ENCODE assay signal across 1 cellular context in genomic region chr7:43775255-43775654, GRCh38. TPM values are rescaled to one million over a fixed set of nuclear protein-coding genes. Genes with fewer than 3 reads are reported as not detected.
DNase-seq lines count a peak whose midpoint lies in the region; ATAC-seq, FAIRE-seq and TF ChIP-seq lines count a peak whose summit lies in the region.
"Not testable (repeated sequence)": the region's sequence is repeated elsewhere in the genome, so short reads cannot be mapped to it uniquely, and the experiment has no call there.

No MANE protein-coding gene starts in this region.

- POLR2A ChIA-PET in K562 (lab: Yijun Ruan, JAX), result not testable (repeated sequence)

- not testable (repeated sequence) for H3K4me2 ChIP-seq in K562 (ENCODE audit: insufficient read depth, low read length)

- not testable (repeated sequence) for TF ChIP-seq EP300 in K562 (IDR thresholded peaks at IDR 0.05; ENCODE audit: low read length)

- DNase-seq in K562 (ENCODE audit: extremely low read depth in 1 of 4, low spot score in 3 of 4), result not testable (repeated sequence)

- whole genome bisulfite sequencing in K562 (ENCODE audit: insufficient coverage, low coverage, missing lambda C conversion rate), result 83% methylated on average over 1 of the region's 2 CpGs

- H2AFZ ChIP-seq in K562 (ENCODE audit: low read depth, low read length), result not testable (repeated sequence)

- H3K4me3 ChIP-seq in K562, result not testable (repeated sequence)

- peaks cover 24 to 27% of the 10 kb centered on the region in 2 experiments; a peak in 4 of 5 replicates for H3K4me1 ChIP-seq in K562 (replicated peaks in 1 of 2; ENCODE audit: control insufficient read depth in 2 of 2, insufficient read depth in 2 of 2, low read length in 2 of 2)

- not testable (repeated sequence) for H3K27ac ChIP-seq in K562 (ENCODE audit: extremely low read depth, low read depth, low read length)

- H3K36me3 ChIP-seq in K562 (ENCODE audit: control insufficient read depth, insufficient read depth, low read length), result peaks cover 18% of the 10 kb centered on the region

- H3K79me2 ChIP-seq in K562 (ENCODE audit: control insufficient read depth, insufficient read depth, low read length), result not testable (repeated sequence)

- CTCF ChIA-PET in K562 (lab: Yijun Ruan, JAX; ENCODE audit: low intra/inter-chr PET ratio), result not testable (repeated sequence)

- not testable (repeated sequence) for H3K9me3 ChIP-seq in K562 (replicated peaks; ENCODE audit: control insufficient read depth, insufficient read depth, low read depth, low read length)

- intact Hi-C loops in K562 (cut with micrococcal nuclease), result not testable (repeated sequence)

- H3K27me3 ChIP-seq in K562 (ENCODE audit: control insufficient read depth in 2 of 2, insufficient read depth in 2 of 2, low read length in 2 of 2), result not testable (repeated sequence)

- H3K9ac ChIP-seq in K562 (ENCODE audit: insufficient read depth in 1 of 2, low read depth in 2 of 2, low read length in 2 of 2), result not testable (repeated sequence)

- not testable (repeated sequence) for TF ChIP-seq CTCF in K562 (IDR thresholded peaks at IDR 0.05 in 2 of 3, conservative IDR thresholded peaks at IDR 0.05 in 1 of 3; ENCODE audit: insufficient read depth in 2 of 3, low read depth in 1 of 3, low read length in 3 of 3)

- TF ChIP-seq POLR2A in K562 (conservative IDR thresholded peaks at IDR 0.05), result not testable (repeated sequence)

- TF ChIP-seq RAD21 in K562 (CRISPR knock-in tag; conservative IDR thresholded peaks at IDR 0.05 in 1 of 2, IDR thresholded peaks at IDR 0.05 in 1 of 2), result not testable (repeated sequence)

- FAIRE-seq in K562 (lab: Jason Lieb, UNC), result not testable (repeated sequence)

- H3K9me1 ChIP-seq in K562 (ENCODE audit: control insufficient read depth, insufficient read depth, low read length), result not testable (repeated sequence)

- BruUV-seq in K562 (replicated peaks; lab: Mats Ljungman, UMichigan), result not testable (repeated sequence)

- in situ Hi-C loops in K562 (cut with MboI), result not testable (repeated sequence)

- not testable (repeated sequence) for ATAC-seq in K562

- H4K20me1 ChIP-seq in K562 (replicated peaks; ENCODE audit: control insufficient read depth, insufficient read depth, low read length), result not testable (repeated sequence)

TF ChIP-seq in K562, 482 proteins besides CTCF, POLR2A, EP300 and RAD21:
- TF ChIP-seq ZNF324 (CRISPR knock-in tag; IDR thresholded peaks at IDR 0.05), result peak; percentile 97

RNA-seq across cellular contexts. Expression of gene BLVRA, which starts 16.8 kb away (rescaled TPM):
- 13.8 and 14.5 TPM in 2 replicates for total RNA-seq in K562 (2011; cell fraction: chromatin; rRNA removed; ENCODE audit: low replicate concordance)
- total RNA-seq in K562 (2011; cell fraction: nucleolus; rRNA removed), result 9.5 and 15.5 TPM in 2 replicates
- 13.6 and 14.7 TPM in 2 replicates for total RNA-seq in K562 (2011; cell fraction: nucleoplasm; rRNA removed)
- total RNA-seq in K562 (2014; rRNA removed) (48.2 and 59.6 TPM in 2 replicates), K562 (2014; rRNA removed; fragmentation: Illumina TruSeq; extraction: Trizol) (54.4 and 54.8 TPM in 2 replicates), K562 (2015; rRNA removed; fragmentation: Illumina TruSeq; extraction: Trizol) (48.3 and 48.5 TPM in 2 replicates), K562 (2021) (50.9 and 56.6 TPM in 2 replicates)
- polyA plus RNA-seq in K562 (2011; rRNA removed) (52.5 and 61.5 TPM in 2 replicates), K562 (2014; fragmentation: Illumina TruSeq; extraction: Trizol) (64.2 and 69.0 TPM in 2 replicates), K562 (2014; fragmentation: Nextera tagmentation; extraction: Ambion mirVana) (100 to 1,000 TPM; 125 to 147 TPM), K562 (2014; rRNA removed) (77.7 and 79.7 TPM in 2 replicates)
- 29.0 and 42.5 TPM in 2 replicates for polyA plus RNA-seq in K562 (2011; cell fraction: cytosol; rRNA removed)
- 11.2 and 19.2 TPM in 2 replicates for polyA plus RNA-seq in K562 (2011; cell fraction: nucleus; rRNA removed)
- 79.1 and 113 TPM in 2 replicates for polyA plus RNA-seq in K562 (2012)
- polyA minus RNA-seq in K562 (2011; rRNA and poly(A)+ RNA removed), result 36.3 and 37.4 TPM in 2 replicates
- polyA minus RNA-seq in K562 (2011; cell fraction: cytosol; rRNA and poly(A)+ RNA removed), result 20.9 and 23.4 TPM in 2 replicates
- 6.1 and 10.4 TPM in 2 replicates for polyA minus RNA-seq in K562 (2011; cell fraction: nucleus; rRNA and poly(A)+ RNA removed)

RNA-seq across cellular contexts. Expression of gene COA1, which starts 45.9 kb away (rescaled TPM):
- total RNA-seq in K562 (2011; cell fraction: chromatin; rRNA removed; ENCODE audit: low replicate concordance), result 181 and 261 TPM in 2 replicates
- total RNA-seq in K562 (2011; cell fraction: nucleolus; rRNA removed), result 81.2 and 117 TPM in 2 replicates
- 236 and 385 TPM in 2 replicates for total RNA-seq in K562 (2011; cell fraction: nucleoplasm; rRNA removed)
- total RNA-seq in K562 (2014; rRNA removed) (105 and 109 TPM in 2 replicates), K562 (2014; rRNA removed; fragmentation: Illumina TruSeq; extraction: Trizol) (197 TPM in 2 replicates), K562 (2015; rRNA removed; fragmentation: Illumina TruSeq; extraction: Trizol) (130 and 143 TPM in 2 replicates), K562 (2021) (137 and 149 TPM in 2 replicates)
- polyA plus RNA-seq in K562 (2011; rRNA removed) (98.9 and 105 TPM in 2 replicates), K562 (2014; fragmentation: Illumina TruSeq; extraction: Trizol) (190 and 215 TPM in 2 replicates), K562 (2014; fragmentation: Nextera tagmentation; extraction: Ambion mirVana) (100 to 1,000 TPM; 432 to 463 TPM), K562 (2014; rRNA removed) (181 and 203 TPM in 2 replicates)
- 79.1 and 145 TPM in 2 replicates for polyA plus RNA-seq in K562 (2011; cell fraction: cytosol; rRNA removed)
- 90.7 and 107 TPM in 2 replicates for polyA plus RNA-seq in K562 (2011; cell fraction: nucleus; rRNA removed)
- 163 and 167 TPM in 2 replicates for polyA plus RNA-seq in K562 (2012)
- 110 and 121 TPM in 2 replicates for polyA minus RNA-seq in K562 (2011; rRNA and poly(A)+ RNA removed)
- 39.2 and 42.5 TPM in 2 replicates for polyA minus RNA-seq in K562 (2011; cell fraction: cytosol; rRNA and poly(A)+ RNA removed)
- 60.6 and 89.1 TPM in 2 replicates for polyA minus RNA-seq in K562 (2011; cell fraction: nucleus; rRNA and poly(A)+ RNA removed)
